ENCODE assay signal across 23 cellular contexts in genomic region chr13:77001540-77001939, GRCh38. TPM values are rescaled to one million over a fixed set of nuclear protein-coding genes. Genes with fewer than 3 reads are reported as not detected.
DNase-seq lines count a peak whose midpoint lies in the region; ATAC-seq and TF ChIP-seq lines count a peak whose summit lies in the region.
"Had no signal": no experiment of that assay in that cellular context is flagged by ENCODE, and none has a peak within 500 bp of the region (broad histone marks: within the 10 kb centered on the region; RNA-seq: fewer than 3 reads in every experiment).

No MANE protein-coding gene starts in this region.

- H3K27me3 ChIP-seq in CD4-positive, alpha-beta T cell (ENCODE audit: control insufficient read depth, insufficient read depth, low read length), result no peaks in the 10 kb centered on the region
- H3K27me3 ChIP-seq: BLaER1 treated with 17β-estradiol and CSF1 and Interleukin-3, amounts not matched to agents 10 nM and 100 nM; upper lobe of left lung had no signal

- H3K4me1 Mint-ChIP-seq in activated CD4-positive, alpha-beta memory T cell treated with anti-CD3 and anti-CD28 coated beads for 36 hours (ENCODE audit: low read depth), result peaks cover 32% of the 10 kb centered on the region
- H3K4me1 Mint-ChIP-seq in activated CD4-positive, alpha-beta memory T cell treated with anti-CD3 and anti-CD28 coated beads, Interleukin-2, amount 10 ng/mL, durations not matched to agents 7 days and 5 days, result peaks cover 15% of the 10 kb centered on the region
- peaks cover 67% of the 10 kb centered on the region for H3K4me1 Mint-ChIP-seq in CD4-positive, alpha-beta T cell (ENCODE audit: low read depth)
- peaks cover 3% of the 10 kb centered on the region; the same call in 1 of the 2 replicates for H3K4me1 Mint-ChIP-seq in WTC11
- H3K4me1 Mint-ChIP-seq in naive B cell, result peaks cover 14 to 22% (median 16%) of the 10 kb centered on the region in 3 donors

- TF ChIP-seq CTCF in CD4-positive, alpha-beta T cell (IDR thresholded peaks at IDR 0.05), result no peak
- TF ChIP-seq CTCF in WTC11 (IDR thresholded peaks at IDR 0.05), result no peak

- POLR2A ChIA-PET in activated CD4-positive, alpha-beta memory T cell treated with anti-CD3 and anti-CD28 coated beads for 36 hours (lab: Charles Lee), result interaction anchor here (1.2 to 1.8 kb wide), 3 partner anchors 9 to 25 kb away, joined by 3 to 10 read pairs (median 4); partner anchors contain the start of gene FBXL3
- POLR2A ChIA-PET in activated CD4-positive, alpha-beta memory T cell treated with anti-CD3 and anti-CD28 coated beads, Interleukin-2, amount 10 ng/mL, durations not matched to agents 7 days and 5 days (lab: Charles Lee), result interaction anchor here (0.6 to 4.1 kb wide), 5 partner anchors 9 to 53 kb away, joined by 3 to 35 read pairs (median 4); partner anchors contain the start of genes CLN5 and FBXL3
- POLR2A ChIA-PET in CD4-positive, alpha-beta T cell (lab: Charles Lee), result interaction anchor here (0.8 to 6.2 kb wide), 5 partner anchors 10 to 26 kb away, joined by 3 to 55 read pairs (median 5); partner anchors contain the start of genes CLN5 and FBXL3
- POLR2A ChIA-PET in WTC11 (lab: Charles Lee), result interaction anchor here (1.8 kb wide), 1 partner anchor 9 kb away, joined by 5 read pairs; the partner anchor contains the start of gene CLN5

- CTCF ChIA-PET in activated CD4-positive, alpha-beta memory T cell treated with anti-CD3 and anti-CD28 coated beads for 36 hours (lab: Charles Lee), result interaction anchor here (0.9 to 2.1 kb wide), 7 partner anchors 9 to 476 kb away, joined by 3 to 21 read pairs (median 6); partner anchors contain the start of gene CLN5
- CTCF ChIA-PET in activated CD4-positive, alpha-beta memory T cell treated with anti-CD3 and anti-CD28 coated beads, Interleukin-2, amount 10 ng/mL, durations not matched to agents 7 days and 5 days (lab: Charles Lee), result interaction anchor here (0.7 to 3.6 kb wide), 12 partner anchors 8 to 476 kb away, joined by 3 to 19 read pairs (median 4); partner anchors contain the start of gene KCTD12
- CTCF ChIA-PET in CD4-positive, alpha-beta T cell (lab: Charles Lee), result interaction anchor here (0.8 to 2.2 kb wide), 6 partner anchors 9 to 115 kb away, joined by 3 to 15 read pairs (median 4); partner anchors contain the start of gene KCTD12
- CTCF ChIA-PET in WTC11 (lab: Charles Lee), result interaction anchor here (0.7 to 2.2 kb wide), 5 partner anchors 9 to 136 kb away, joined by 3 to 12 read pairs (median 3); partner anchors contain the start of gene CLN5

- H3K27ac Mint-ChIP-seq in activated CD4-positive, alpha-beta memory T cell treated with anti-CD3 and anti-CD28 coated beads for 36 hours, result peak overlapping the region; percentile 61
- no peak overlapping the region for H3K27ac Mint-ChIP-seq in activated CD4-positive, alpha-beta memory T cell treated with anti-CD3 and anti-CD28 coated beads, Interleukin-2, amount 10 ng/mL, durations not matched to agents 7 days and 5 days
- H3K27ac Mint-ChIP-seq in CD4-positive, alpha-beta T cell, result peak overlapping the region; percentile 79
- H3K27ac Mint-ChIP-seq in WTC11, result peak overlapping the region; percentile 73; the same call in 1 of the 2 replicates
- H3K27ac Mint-ChIP-seq in naive B cell, result peak overlapping the region in 5 of 6 donors; percentile 12 to 79 (median 49)
- H3K27ac Mint-ChIP-seq: stimulated activated memory B cell treated with anti-CD40 and anti-IgM and Interleukin-4, amounts not matched to agents 10 μg/mL and 1 μg/mL and 100 μg/mL, for 72 hours had no signal

- DNase-seq in activated CD4-positive, alpha-beta memory T cell treated with anti-CD3 and anti-CD28 coated beads for 36 hours, result no peak
- DNase-seq in activated CD4-positive, alpha-beta memory T cell treated with anti-CD3 and anti-CD28 coated beads, Interleukin-2, amount 10 ng/mL, durations not matched to agents 7 days and 5 days, result no peak
- DNase-seq in CD4-positive, alpha-beta T cell, result no peak
- DNase-seq in WTC11 (ENCODE audit: low spot score), result no peak
- DNase-seq in naive B cell, result no peak
- DNase-seq in C1 segment of cervical spinal cord (lab: John Stamatoyannopoulos, UW), result no peak
- DNase-seq in NOMO-1 treated with DMSO at 0.1 percent for 48 hours (lab: John Stamatoyannopoulos, UW; ENCODE audit: unreplicated experiment), result no peak
- DNase-seq in NK-92 (lab: John Stamatoyannopoulos, UW; ENCODE audit: unreplicated experiment), result no peak
- DNase-seq: activated gamma-delta T cell, cortex of kidney, hypothalamus, kidney glomerular epithelial cell, NCI-H1694 treated with DMSO at 0.1 percent for 48 hours, NCI-H226, right cardiac atrium, SW 1271, upper lobe of left lung had no signal

- H3K9me3 ChIP-seq in CD4-positive, alpha-beta T cell (ENCODE audit: control insufficient read depth, low read length), result no peaks in the 10 kb centered on the region
- H3K9me3 ChIP-seq: A549; BLaER1 treated with 17β-estradiol and CSF1 and Interleukin-3, amounts not matched to agents 10 nM and 100 nM; upper lobe of left lung had no signal

- H3K36me3 Mint-ChIP-seq in activated CD4-positive, alpha-beta memory T cell treated with anti-CD3 and anti-CD28 coated beads for 36 hours, result peaks cover 31% of the 10 kb centered on the region
- H3K36me3 Mint-ChIP-seq in activated CD4-positive, alpha-beta memory T cell treated with anti-CD3 and anti-CD28 coated beads, Interleukin-2, amount 10 ng/mL, durations not matched to agents 7 days and 5 days (ENCODE audit: low read depth), result peaks cover 40% of the 10 kb centered on the region
- peaks cover 79% of the 10 kb centered on the region for H3K36me3 Mint-ChIP-seq in CD4-positive, alpha-beta T cell (ENCODE audit: low read depth)
- H3K36me3 Mint-ChIP-seq in WTC11, result peaks cover 13% of the 10 kb centered on the region
- peaks cover 0 to 10% of the 10 kb centered on the region in 2 donors for H3K36me3 Mint-ChIP-seq in naive B cell

- no peaks in the 10 kb centered on the region for H3K27me3 Mint-ChIP-seq in activated CD4-positive, alpha-beta memory T cell treated with anti-CD3 and anti-CD28 coated beads for 36 hours
- H3K27me3 Mint-ChIP-seq in activated CD4-positive, alpha-beta memory T cell treated with anti-CD3 and anti-CD28 coated beads, Interleukin-2, amount 10 ng/mL, durations not matched to agents 7 days and 5 days, result no peaks in the 10 kb centered on the region
- H3K27me3 Mint-ChIP-seq in CD4-positive, alpha-beta T cell, result no peaks in the 10 kb centered on the region
- H3K27me3 Mint-ChIP-seq in WTC11 (ENCODE audit: low read depth), result no peaks in the 10 kb centered on the region
- no peaks in the 10 kb centered on the region for H3K27me3 Mint-ChIP-seq in naive B cell
- H3K27me3 Mint-ChIP-seq: stimulated activated memory B cell treated with anti-CD40 and anti-IgM and Interleukin-4, amounts not matched to agents 10 μg/mL and 1 μg/mL and 100 μg/mL, for 72 hours had no signal

- H3K27ac ChIP-seq in CD4-positive, alpha-beta T cell (ENCODE audit: low read depth, low read length), result no peak overlapping the region
- H3K27ac ChIP-seq: A549; BLaER1 treated with 17β-estradiol and CSF1 and Interleukin-3, amounts not matched to agents 10 nM and 100 nM had no signal

- no peak for ATAC-seq in CD4-positive, alpha-beta T cell (ENCODE audit: poor library complexity)
- ATAC-seq in WTC11 (no peak), naive B cell (ENCODE audit: low read depth in 2 of 2) (no peak)
- ATAC-seq: stimulated activated memory B cell treated with anti-CD40 and anti-IgM and Interleukin-4, amounts not matched to agents 10 μg/mL and 1 μg/mL and 100 μg/mL, for 72 hours had no signal

- H3K9me3 Mint-ChIP-seq in activated CD4-positive, alpha-beta memory T cell treated with anti-CD3 and anti-CD28 coated beads for 36 hours, result no peaks in the 10 kb centered on the region
- H3K9me3 Mint-ChIP-seq in activated CD4-positive, alpha-beta memory T cell treated with anti-CD3 and anti-CD28 coated beads, Interleukin-2, amount 10 ng/mL, durations not matched to agents 7 days and 5 days, result no peaks in the 10 kb centered on the region
- H3K9me3 Mint-ChIP-seq in CD4-positive, alpha-beta T cell, result no peaks in the 10 kb centered on the region
- H3K9me3 Mint-ChIP-seq in WTC11 (no peaks in the 10 kb centered on the region), naive B cell (no peaks in the 10 kb centered on the region)
- H3K9me3 Mint-ChIP-seq: stimulated activated memory B cell treated with anti-CD40 and anti-IgM and Interleukin-4, amounts not matched to agents 10 μg/mL and 1 μg/mL and 100 μg/mL, for 72 hours had no signal

- H3K4me3 Mint-ChIP-seq in activated CD4-positive, alpha-beta memory T cell treated with anti-CD3 and anti-CD28 coated beads for 36 hours, result no peak overlapping the region
- H3K4me3 Mint-ChIP-seq in activated CD4-positive, alpha-beta memory T cell treated with anti-CD3 and anti-CD28 coated beads, Interleukin-2, amount 10 ng/mL, durations not matched to agents 7 days and 5 days, result no peak overlapping the region
- H3K4me3 Mint-ChIP-seq in CD4-positive, alpha-beta T cell, result no peak overlapping the region
- H3K4me3 Mint-ChIP-seq in WTC11, result no peak overlapping the region
- H3K4me3 Mint-ChIP-seq in naive B cell, result no peak overlapping the region
- H3K4me3 Mint-ChIP-seq: stimulated activated memory B cell treated with anti-CD40 and anti-IgM and Interleukin-4, amounts not matched to agents 10 μg/mL and 1 μg/mL and 100 μg/mL, for 72 hours had no signal

- intact Hi-C loops in activated CD4-positive, alpha-beta memory T cell treated with anti-CD3 and anti-CD28 coated beads for 36 hours (cut with micrococcal nuclease), result no loop called here
- intact Hi-C loops in CD4-positive, alpha-beta T cell (cut with DNase I, micrococcal nuclease), result no loop called here

TF ChIP-seq in WTC11, 78 proteins besides CTCF, POLR2A, EP300 and RAD21 (continues in another document):
- TF ChIP-seq KAT7 (CRISPR knock-in tag; IDR thresholded peaks at IDR 0.05; ENCODE audit: borderline replicate concordance), result no peak

RNA-seq across cellular contexts. Expression of gene CLN5, which starts 9.7 kb away (rescaled TPM):
- total RNA-seq in activated CD4-positive, alpha-beta memory T cell treated with anti-CD3 and anti-CD28 coated beads for 36 hours, result 10 to 100 TPM; 12.4 to 14.0 TPM
- total RNA-seq in activated CD4-positive, alpha-beta memory T cell treated with anti-CD3 and anti-CD28 coated beads, Interleukin-2, amount 10 ng/mL, durations not matched to agents 7 days and 5 days, result 10 to 100 TPM; 13.0 to 15.6 TPM
- total RNA-seq in CD4-positive, alpha-beta T cell, result 10 to 100 TPM; 37.4 to 42.9 TPM
- total RNA-seq in WTC11 (2021), result 9.2 to 11.9 TPM (median 9.3 TPM) in 3 replicates
- polyA plus RNA-seq in naive B cell (ENCODE audit: low read depth in 6 of 6), result 10 to 100 TPM; 20.2 to 30.9 (median 25.4) TPM

RNA-seq across cellular contexts. Expression of gene FBXL3, which starts 25.4 kb away (rescaled TPM):
- total RNA-seq in activated CD4-positive, alpha-beta memory T cell treated with anti-CD3 and anti-CD28 coated beads for 36 hours, result 10 to 100 TPM; 35.6 to 35.7 TPM
- 10 to 100 TPM; 38.6 to 43.3 TPM for total RNA-seq in activated CD4-positive, alpha-beta memory T cell treated with anti-CD3 and anti-CD28 coated beads, Interleukin-2, amount 10 ng/mL, durations not matched to agents 7 days and 5 days
- total RNA-seq in CD4-positive, alpha-beta T cell, result 10 to 100 TPM; 88.7 to 90.4 TPM
- total RNA-seq in WTC11 (2021), result 9.9 to 10.4 TPM (median 9.9 TPM) in 3 replicates
- 10 to 100 TPM; 32.2 to 54.4 (median 45.1) TPM for polyA plus RNA-seq in naive B cell (ENCODE audit: low read depth in 6 of 6)

RNA-seq across cellular contexts. Expression of gene ACOD1, which starts 53.2 kb away (rescaled TPM):
- total RNA-seq in activated CD4-positive, alpha-beta memory T cell treated with anti-CD3 and anti-CD28 coated beads for 36 hours, result not detected
- total RNA-seq in activated CD4-positive, alpha-beta memory T cell treated with anti-CD3 and anti-CD28 coated beads, Interleukin-2, amount 10 ng/mL, durations not matched to agents 7 days and 5 days, result not detected
- not detected for total RNA-seq in CD4-positive, alpha-beta T cell
- not detected in 3 replicates for total RNA-seq in WTC11 (2021)
- not detected for polyA plus RNA-seq in naive B cell (ENCODE audit: low read depth in 6 of 6)
- total RNA-seq: endothelial cell of umbilical vein, fibroblast of villous mesenchyme, H1, right cardiac atrium, upper lobe of left lung had no signal
- polyA plus RNA-seq: A549, endothelial cell of umbilical vein, H1, right cardiac atrium had no signal
